Comparison of ENCODE assay signal across 29 cellular contexts in genomic region chr17:12603566-12603965, GRCh38.
"Had no signal": no experiment of that assay in that cellular context is flagged by ENCODE, and none has a peak within 500 bp of the region (broad histone marks: within the 10 kb centered on the region; RNA-seq: fewer than 3 reads in every experiment).

No MANE protein-coding gene starts in this region.

- H3K27me3 ChIP-seq: ascending aorta, cardiac muscle cell, colonic mucosa, foreskin keratinocyte, gastrocnemius medialis, heart left ventricle had no signal

- H3K27ac ChIP-seq: ascending aorta, breast epithelium, cardiac muscle cell, colonic mucosa, foreskin keratinocyte, gastrocnemius medialis, heart left ventricle had no signal

- H3K4me3 ChIP-seq: ascending aorta, breast epithelium, cardiac muscle cell, colonic mucosa, gastrocnemius medialis, heart left ventricle had no signal

- DNase-seq: activated CD4-positive, alpha-beta memory T cell treated with anti-CD3 and anti-CD28 coated beads for 36 hours; activated CD4-positive, alpha-beta T cell treated with anti-CD3 and anti-CD28 coated beads for 36 hours; activated CD4-positive, alpha-beta T cell treated with anti-CD3 and anti-CD28 coated beads, Interleukin-2, amount 10 ng/mL, durations not matched to agents 24 days and 14 days; activated CD4-positive, CD25-positive, alpha-beta regulatory T cell; activated CD4-positive, CD25-positive, alpha-beta regulatory T cell treated with anti-CD3 and anti-CD28 coated beads, Interleukin-2, amount 50 U/mL, for 72 hours; activated CD8-positive, alpha-beta memory T cell treated with anti-CD3 and anti-CD28 coated beads, Interleukin-2, amount 10 ng/mL, durations not matched to agents 7 days and 5 days; activated CD8-positive, alpha-beta memory T cell treated with anti-CD3 and anti-CD28 coated beads, Interleukin-2, amount 50 U/mL, for 4 hours; activated CD8-positive, alpha-beta T cell treated with anti-CD3 and anti-CD28 coated beads, Interleukin-2, amount 10 ng/mL, durations not matched to agents 7 days and 5 days; activated gamma-delta T cell; activated naive CD4-positive, alpha-beta T cell; activated naive CD4-positive, alpha-beta T cell treated with anti-CD3 and anti-CD28 coated beads, Interleukin-2, amount 10 ng/mL, durations not matched to agents 7 days and 5 days; activated naive CD8-positive, alpha-beta T cell treated with anti-CD3 and anti-CD28 coated beads, Interleukin-2, amount 10 ng/mL, durations not matched to agents 7 days and 5 days; activated T-cell treated with anti-CD3 and anti-CD28 coated beads, Interleukin-2, amount 50 U/mL, for 1 hour; activated T-cell treated with anti-CD3 and anti-CD28 coated beads, Interleukin-2, amount 50 U/mL, for 48 hours; central memory CD4-positive, alpha-beta T cell; cerebellar nuclear complex; colonic mucosa; effector CD8-positive, alpha-beta T cell; endodermal cell; foreskin keratinocyte; gastrocnemius medialis; glutamatergic neuron; heart left ventricle; T-helper 2 cell had no signal

- H3K9me3 ChIP-seq: ascending aorta, breast epithelium, colonic mucosa, gastrocnemius medialis, heart left ventricle had no signal

- ATAC-seq: activated CD4-positive, alpha-beta T cell treated with anti-CD3 and anti-CD28 coated beads for 36 hours; activated CD8-positive, alpha-beta memory T cell treated with anti-CD3 and anti-CD28 coated beads, Interleukin-2, amount 10 ng/mL, durations not matched to agents 7 days and 5 days; activated CD8-positive, alpha-beta T cell treated with anti-CD3 and anti-CD28 coated beads, Interleukin-2, amount 10 ng/mL, durations not matched to agents 7 days and 5 days; activated naive CD4-positive, alpha-beta T cell treated with anti-CD3 and anti-CD28 coated beads, Interleukin-2, amount 50 U/mL, for 72 hours; esophagus mucosa; foreskin keratinocyte; gastrocnemius medialis; heart left ventricle had no signal

- H3K4me1 ChIP-seq: ascending aorta, breast epithelium, colonic mucosa, foreskin keratinocyte, gastrocnemius medialis, heart left ventricle had no signal

- H3K36me3 ChIP-seq: breast epithelium, cardiac muscle cell, colonic mucosa, gastrocnemius medialis, heart left ventricle had no signal
